ENCODE assay signal across 8 cellular contexts in the genomic region with DNA sequence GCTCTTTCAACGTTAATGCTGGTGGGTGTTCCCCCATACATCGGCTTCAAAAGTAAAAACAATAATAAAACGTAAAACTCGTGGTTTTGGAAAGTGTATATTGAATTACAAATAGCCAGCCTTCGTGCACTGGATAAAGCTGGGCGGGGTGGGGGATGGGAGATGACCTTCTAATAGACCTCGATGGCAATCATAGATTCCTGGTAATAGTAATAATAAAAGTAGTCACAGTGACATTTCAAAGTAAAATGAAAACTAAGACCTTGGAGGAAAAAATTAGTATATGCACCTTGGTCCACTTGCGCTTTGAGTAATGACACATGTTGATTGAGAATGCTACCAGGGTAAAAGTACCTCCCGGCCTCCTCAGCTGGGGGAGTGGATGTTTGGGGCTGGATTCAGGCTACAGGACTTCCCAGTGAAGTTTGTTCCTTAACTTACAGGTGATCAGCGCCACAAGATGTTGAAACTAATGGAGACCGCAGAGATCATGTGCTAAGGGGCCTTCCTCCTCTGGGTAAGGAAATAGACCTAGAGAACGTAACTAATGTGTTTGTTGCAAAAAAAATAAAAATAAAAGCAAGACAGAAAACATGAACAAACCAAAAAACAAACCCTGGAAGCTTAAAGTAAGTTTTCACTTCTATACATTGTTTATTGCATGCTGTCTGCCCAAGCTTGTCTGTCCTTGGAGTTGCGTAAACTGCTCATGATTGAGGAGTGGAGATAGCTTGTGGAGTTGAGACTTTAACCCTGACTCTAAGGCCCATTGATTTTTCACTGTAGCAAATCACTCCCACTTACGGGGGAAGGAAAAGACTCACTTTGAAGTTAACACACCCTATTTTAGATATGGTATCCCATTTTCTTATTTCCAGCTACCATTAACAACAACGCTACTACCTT. TPM values are rescaled to one million over a fixed set of nuclear protein-coding genes. Genes with fewer than 3 reads are reported as not detected.
DNase-seq lines count a peak whose midpoint lies in the region; ATAC-seq and TF ChIP-seq lines count a peak whose summit lies in the region.

No MANE protein-coding gene starts in this region.

- H3K9me3 Mint-ChIP-seq in endothelial cell (ENCODE audit: unreplicated experiment) (no peaks in the 10 kb centered on the region), neural crest cell (no peaks in the 10 kb centered on the region)

- no peak overlapping the region for H3K27ac Mint-ChIP-seq in endothelial cell (ENCODE audit: unreplicated experiment)
- no peak overlapping the region for H3K27ac Mint-ChIP-seq in neural crest cell (ENCODE audit: unreplicated experiment)
- H3K27ac Mint-ChIP-seq in T-helper 17 cell: no peak overlapping the region

- ATAC-seq in T-helper 17 cell (no peak), HG03196 (IDR thresholded peaks at IDR 0.05; ENCODE audit: unreplicated experiment) (no peak)

- H3K4me1 Mint-ChIP-seq in endothelial cell (ENCODE audit: unreplicated experiment) (peaks cover 54% of the 10 kb centered on the region), neural crest cell (peaks cover 50% of the 10 kb centered on the region), T-helper 17 cell (no peaks in the 10 kb centered on the region)

- no peaks in the 10 kb centered on the region for H3K9me3 ChIP-seq in T-helper 17 cell (ENCODE audit: control insufficient read depth, low read length, poor library complexity, severe bottlenecking)

- H3K4me3 Mint-ChIP-seq in endothelial cell (ENCODE audit: unreplicated experiment) (peak overlapping the region; percentile 97), neural crest cell (peak overlapping the region; percentile 98), T-helper 17 cell (no peak overlapping the region)

- POLR2A ChIA-PET in AG04449 (lab: Yijun Ruan, JAX): interaction anchor here (0.7 to 1.5 kb wide), 4 partner anchors 9 to 164 kb away, joined by 3 to 9 read pairs (median 5); no protein-coding TSS in a partner anchor

- H3K27me3 Mint-ChIP-seq in endothelial cell (ENCODE audit: unreplicated experiment) (peaks cover 7% of the 10 kb centered on the region), neural crest cell (ENCODE audit: low read depth) (no peaks in the 10 kb centered on the region), T-helper 17 cell (peaks cover 29% of the 10 kb centered on the region)

- CTCF ChIA-PET in AG04449 (lab: Yijun Ruan, JAX): interaction anchor here (1.4 to 3.6 kb wide), 4 partner anchors 8 to 380 kb away, joined by 4 to 15 read pairs (median 5); no protein-coding TSS in a partner anchor

- H3K36me3 Mint-ChIP-seq in endothelial cell (ENCODE audit: low read depth, unreplicated experiment): peaks cover 5% of the 10 kb centered on the region
- H3K36me3 Mint-ChIP-seq in neural crest cell (ENCODE audit: low read depth): no peaks in the 10 kb centered on the region
- H3K36me3 Mint-ChIP-seq in T-helper 17 cell (ENCODE audit: low read depth): no peaks in the 10 kb centered on the region

- TF ChIP-seq CTCF in AG04449 (IDR thresholded peaks at IDR 0.05; ENCODE audit: insufficient read depth, low read length, missing control alignments) (no peak), endothelial cell (IDR thresholded peaks at IDR 0.05; ENCODE audit: unreplicated experiment) (no peak), neural crest cell (conservative IDR thresholded peaks at IDR 0.05) (no peak)

- H3K4me3 ChIP-seq in AG04449 (ENCODE audit: low read depth, low read length): peak overlapping the region; percentile 96
- H3K4me3 ChIP-seq in Jurkat, Clone E6-1 (ENCODE audit: low read length): peak overlapping the region; percentile 66

- no peak for DNase-seq in AG04449 (ENCODE audit: low read depth, low spot score)
- DNase-seq in Jurkat, Clone E6-1 (ENCODE audit: low read depth, low spot score): no peak
- no peak for DNase-seq in endothelial cell (ENCODE audit: low spot score)
- DNase-seq in neural crest cell (ENCODE audit: low read depth, low spot score): no peak
- DNase-seq in HCEC 1CT: no peak
- DNase-seq in T-helper 17 cell: no peak
- no peak for DNase-seq in GM19238 (ENCODE audit: insufficient read length, low spot score)

RNA-seq across cellular contexts. Expression of a gene that starts 0.9 kb away (rescaled TPM):
- 2.6 TPM for polyA plus RNA-seq in Jurkat, Clone E6-1 (2012; ENCODE audit: insufficient read depth, insufficient read length)
- 103 TPM for total RNA-seq in endothelial cell (ENCODE audit: unreplicated experiment)
- total RNA-seq in neural crest cell: 24.5 and 27.7 TPM in 2 replicates
- total RNA-seq in T-helper 17 cell: not detected

Comparison
In these comparisons a context has a peak if more than half of its experiments do, and no peak if none do; other contexts are left out.
1. RNA of a gene that starts 0.9 kb away (total RNA-seq): 103 TPM in endothelial cell (single experiment) and 24.5 to 27.7 TPM in neural crest cell; not detected in T-helper 17 cell; every median in the first group is over 10 times any median in the second.